16 cellular contexts compared by ENCODE assay signal in genomic region chr20:35326021-35326731, GRCh38. TPM values are rescaled to one million over a fixed set of nuclear protein-coding genes. Genes with fewer than 3 reads are reported as not detected.
DNase-seq lines count a peak whose midpoint lies in the region; ATAC-seq and TF ChIP-seq lines count a peak whose summit lies in the region.
"Had no signal": no experiment of that assay in that cellular context is flagged by ENCODE, and none has a peak within 500 bp of the region (broad histone marks: within the 10 kb centered on the region; RNA-seq: fewer than 3 reads in every experiment).

No MANE protein-coding gene starts in this region.

- H3K27me3 ChIP-seq in OCI-LY1 (ENCODE audit: insufficient read depth, low read length) = no peaks in the 10 kb centered on the region
- no peaks in the 10 kb centered on the region for H3K27me3 ChIP-seq in endodermal cell (ENCODE audit: control insufficient read depth, insufficient read depth, low read length, poor library complexity, severe bottlenecking)
- H3K27me3 ChIP-seq in skeletal muscle tissue (ENCODE audit: control insufficient read depth in 3 of 3, insufficient read depth in 3 of 3, low read length in 3 of 3) = no peaks in the 10 kb centered on the region
- H3K27me3 ChIP-seq in sigmoid colon = no peaks in the 10 kb centered on the region

- CTCF ChIA-PET in activated CD4-positive, alpha-beta memory T cell treated with anti-CD3 and anti-CD28 coated beads for 36 hours (lab: Charles Lee) = interaction anchor here (0.6 kb wide), 1 partner anchor 20 kb away, joined by 3 read pairs; no protein-coding TSS in a partner anchor
- CTCF ChIA-PET in activated CD4-positive, alpha-beta memory T cell treated with anti-CD3 and anti-CD28 coated beads, Interleukin-2, amount 10 ng/mL, durations not matched to agents 7 days and 5 days (lab: Charles Lee) = no interaction called here

- no peak for ATAC-seq in HG02642 (IDR thresholded peaks at IDR 0.05; ENCODE audit: poor library complexity, unreplicated experiment)
- ATAC-seq: activated CD4-positive, CD25-positive, alpha-beta regulatory T cell treated with anti-CD3 and anti-CD28 coated beads, Interleukin-2, amount 50 U/mL, for 24 hours had no signal

- H3K79me2 ChIP-seq in OCI-LY1 (ENCODE audit: insufficient read depth, low read length) = no peaks in the 10 kb centered on the region

- H3K9ac ChIP-seq in OCI-LY1 (ENCODE audit: low read length) (no peak overlapping the region), endodermal cell (ENCODE audit: extremely low read depth, low read length, poor library complexity, severe bottlenecking) (no peak overlapping the region), skeletal muscle tissue (ENCODE audit: low read depth in 1 of 3, low read length in 3 of 3) (peak overlapping the region in 1 of 3 donors; percentile 17)

- TF ChIP-seq CTCF in OCI-LY1 (IDR thresholded peaks at IDR 0.05; ENCODE audit: low read length) (no peak), endodermal cell (conservative IDR thresholded peaks at IDR 0.05) (no peak), sigmoid colon (IDR thresholded peaks at IDR 0.05) (no peak)

- H3K4me2 ChIP-seq in OCI-LY1 (ENCODE audit: low read length) = no peak overlapping the region

- H3F3A ChIP-seq in OCI-LY1 (ENCODE audit: insufficient read depth, low read length) = no peaks in the 10 kb centered on the region

- intact Hi-C loops in activated CD4-positive, alpha-beta memory T cell treated with anti-CD3 and anti-CD28 coated beads for 36 hours (cut with micrococcal nuclease) = no loop called here
- intact Hi-C loops in sigmoid colon (cut with DNase I) = no loop called here

- peaks cover 35% of the 10 kb centered on the region for H3K4me1 Mint-ChIP-seq in activated CD4-positive, alpha-beta memory T cell treated with anti-CD3 and anti-CD28 coated beads for 36 hours (ENCODE audit: low read depth)
- H3K4me1 Mint-ChIP-seq in activated CD4-positive, alpha-beta memory T cell treated with anti-CD3 and anti-CD28 coated beads, Interleukin-2, amount 10 ng/mL, durations not matched to agents 7 days and 5 days = peaks cover 14% of the 10 kb centered on the region
- peaks cover 14% of the 10 kb centered on the region for H3K4me1 Mint-ChIP-seq in endodermal cell

- WGBS in endodermal cell (ENCODE audit: insufficient coverage in 1 of 2, insufficient read length in 1 of 2), 2 experiments = 87 to 92% methylated on average over 11 of the region's 11 CpGs
- 78 to 81% methylated on average over 11 of the region's 11 CpGs for WGBS in sigmoid colon, 2 donors

- H3K9me3 ChIP-seq in OCI-LY1 (ENCODE audit: low read length) (no peaks in the 10 kb centered on the region), endodermal cell (ENCODE audit: control insufficient read depth, low read length) (no peaks in the 10 kb centered on the region), skeletal muscle tissue (ENCODE audit: control insufficient read depth in 3 of 3, low read length in 3 of 3) (no peaks in the 10 kb centered on the region), sigmoid colon (no peaks in the 10 kb centered on the region)
- H3K9me3 ChIP-seq: thoracic aorta had no signal

- H3K36me3 ChIP-seq in OCI-LY1 (ENCODE audit: insufficient read depth, low read length) = peaks cover 5% of the 10 kb centered on the region; the same call in 1 of the 2 replicates
- H3K36me3 ChIP-seq in endodermal cell (ENCODE audit: control insufficient read depth, insufficient read depth, low read length) = peaks cover 4% of the 10 kb centered on the region
- H3K36me3 ChIP-seq in skeletal muscle tissue (ENCODE audit: control insufficient read depth in 3 of 3, insufficient read depth in 3 of 3, low read length in 3 of 3) = peaks cover 0 to 6% (median 0%) of the 10 kb centered on the region in 3 donors
- H3K36me3 ChIP-seq in sigmoid colon = no peaks in the 10 kb centered on the region
- H3K36me3 ChIP-seq: thoracic aorta had no signal

- no peaks in the 10 kb centered on the region for H3K27me3 Mint-ChIP-seq in activated CD4-positive, alpha-beta memory T cell treated with anti-CD3 and anti-CD28 coated beads for 36 hours
- H3K27me3 Mint-ChIP-seq in activated CD4-positive, alpha-beta memory T cell treated with anti-CD3 and anti-CD28 coated beads, Interleukin-2, amount 10 ng/mL, durations not matched to agents 7 days and 5 days = no peaks in the 10 kb centered on the region
- no peaks in the 10 kb centered on the region for H3K27me3 Mint-ChIP-seq in endodermal cell (ENCODE audit: insufficient read depth)
- H3K27me3 Mint-ChIP-seq: activated naive CD4-positive, alpha-beta T cell treated with anti-CD3 and anti-CD28 coated beads, Interleukin-2, amount 50 U/mL, for 24 hours had no signal

- H4K20me1 ChIP-seq in OCI-LY1 (ENCODE audit: insufficient read depth, low read length) = no peaks in the 10 kb centered on the region

- POLR2A ChIA-PET in activated CD4-positive, alpha-beta memory T cell treated with anti-CD3 and anti-CD28 coated beads for 36 hours (lab: Charles Lee) = no interaction called here
- POLR2A ChIA-PET in activated CD4-positive, alpha-beta memory T cell treated with anti-CD3 and anti-CD28 coated beads, Interleukin-2, amount 10 ng/mL, durations not matched to agents 7 days and 5 days (lab: Charles Lee) = no interaction called here

- no peak overlapping the region for H3K4me3 Mint-ChIP-seq in activated CD4-positive, alpha-beta memory T cell treated with anti-CD3 and anti-CD28 coated beads for 36 hours
- H3K4me3 Mint-ChIP-seq in activated CD4-positive, alpha-beta memory T cell treated with anti-CD3 and anti-CD28 coated beads, Interleukin-2, amount 10 ng/mL, durations not matched to agents 7 days and 5 days = no peak overlapping the region
- no peak overlapping the region for H3K4me3 Mint-ChIP-seq in endodermal cell
- H3K4me3 Mint-ChIP-seq: activated naive CD4-positive, alpha-beta T cell treated with anti-CD3 and anti-CD28 coated beads, Interleukin-2, amount 50 U/mL, for 24 hours had no signal

- DNase-seq in activated CD4-positive, alpha-beta memory T cell treated with anti-CD3 and anti-CD28 coated beads for 36 hours = no peak
- no peak for DNase-seq in activated CD4-positive, alpha-beta memory T cell treated with anti-CD3 and anti-CD28 coated beads, Interleukin-2, amount 10 ng/mL, durations not matched to agents 7 days and 5 days
- DNase-seq in endodermal cell = no peak
- DNase-seq in sigmoid colon = no peak
- no peak for DNase-seq in activated effector memory CD4-positive, alpha-beta T cell treated with Interleukin-2 at 50 U/mL for 16 hours
- DNase-seq: cortex of kidney, NCI-H345, SHP77 had no signal

- no peaks in the 10 kb centered on the region for H3K36me3 Mint-ChIP-seq in activated CD4-positive, alpha-beta memory T cell treated with anti-CD3 and anti-CD28 coated beads for 36 hours
- H3K36me3 Mint-ChIP-seq in activated CD4-positive, alpha-beta memory T cell treated with anti-CD3 and anti-CD28 coated beads, Interleukin-2, amount 10 ng/mL, durations not matched to agents 7 days and 5 days (ENCODE audit: low read depth) = peaks cover 5% of the 10 kb centered on the region
- peaks cover 6% of the 10 kb centered on the region for H3K36me3 Mint-ChIP-seq in endodermal cell (ENCODE audit: low read depth)

- no peak for TF ChIP-seq POLR2A in sigmoid colon (IDR thresholded peaks at IDR 0.05)

- TF ChIP-seq EP300 in sigmoid colon (IDR thresholded peaks at IDR 0.05) = no peak

- H3K4me1 ChIP-seq in OCI-LY1 (ENCODE audit: insufficient read depth, low read length, severe bottlenecking) = peaks cover 38% of the 10 kb centered on the region
- peaks cover 7% of the 10 kb centered on the region for H3K4me1 ChIP-seq in endodermal cell (ENCODE audit: control insufficient read depth, insufficient read depth, low read length)
- peaks cover 8 to 19% (median 17%) of the 10 kb centered on the region in 3 donors for H3K4me1 ChIP-seq in skeletal muscle tissue (ENCODE audit: control insufficient read depth in 3 of 3, insufficient read depth in 3 of 3, low read length in 3 of 3)
- peaks cover 0 to 31% (median 21%) of the 10 kb centered on the region in 4 donors for H3K4me1 ChIP-seq in sigmoid colon

- no peak overlapping the region for H2AFZ ChIP-seq in OCI-LY1 (ENCODE audit: low read length)

- H3K4me3 ChIP-seq in OCI-LY1 (ENCODE audit: low read depth, low read length, poor library complexity, severe bottlenecking) (no peak overlapping the region), endodermal cell (ENCODE audit: low read length) (no peak overlapping the region), skeletal muscle tissue (ENCODE audit: low read length in 3 of 3) (no peak overlapping the region), sigmoid colon (no peak overlapping the region)
- H3K4me3 ChIP-seq: thoracic aorta had no signal

- peak overlapping the region; percentile 7 for H3K27ac Mint-ChIP-seq in activated CD4-positive, alpha-beta memory T cell treated with anti-CD3 and anti-CD28 coated beads for 36 hours
- no peak overlapping the region for H3K27ac Mint-ChIP-seq in activated CD4-positive, alpha-beta memory T cell treated with anti-CD3 and anti-CD28 coated beads, Interleukin-2, amount 10 ng/mL, durations not matched to agents 7 days and 5 days
- H3K27ac Mint-ChIP-seq in endodermal cell = no peak overlapping the region
- H3K27ac Mint-ChIP-seq: activated naive CD4-positive, alpha-beta T cell treated with anti-CD3 and anti-CD28 coated beads, Interleukin-2, amount 50 U/mL, for 24 hours had no signal

- no peaks in the 10 kb centered on the region for H3K9me3 Mint-ChIP-seq in activated CD4-positive, alpha-beta memory T cell treated with anti-CD3 and anti-CD28 coated beads for 36 hours
- H3K9me3 Mint-ChIP-seq in activated CD4-positive, alpha-beta memory T cell treated with anti-CD3 and anti-CD28 coated beads, Interleukin-2, amount 10 ng/mL, durations not matched to agents 7 days and 5 days = no peaks in the 10 kb centered on the region
- H3K9me3 Mint-ChIP-seq in endodermal cell = no peaks in the 10 kb centered on the region
- H3K9me3 Mint-ChIP-seq: activated naive CD4-positive, alpha-beta T cell treated with anti-CD3 and anti-CD28 coated beads, Interleukin-2, amount 50 U/mL, for 24 hours had no signal

- H3K27ac ChIP-seq in OCI-LY1 (ENCODE audit: low read depth, low read length, poor library complexity, severe bottlenecking) = peak overlapping the region; percentile 34
- H3K27ac ChIP-seq in endodermal cell (ENCODE audit: low read depth, low read length) = peak overlapping the region; percentile 88
- H3K27ac ChIP-seq in skeletal muscle tissue (ENCODE audit: low read depth, low read length) = peak overlapping the region; percentile 51
- H3K27ac ChIP-seq in sigmoid colon = peak overlapping the region in 1 of 4 donors; percentile 17
- H3K27ac ChIP-seq: thoracic aorta had no signal

- no peaks in the 10 kb centered on the region for H3K9me2 ChIP-seq in OCI-LY1 (ENCODE audit: low read depth, low read length)

RNA-seq across cellular contexts. Expression of gene FAM83C, which starts 34.0 kb away (rescaled TPM):
- total RNA-seq in activated CD4-positive, alpha-beta memory T cell treated with anti-CD3 and anti-CD28 coated beads for 36 hours = not detected
- not detected for total RNA-seq in activated CD4-positive, alpha-beta memory T cell treated with anti-CD3 and anti-CD28 coated beads, Interleukin-2, amount 10 ng/mL, durations not matched to agents 7 days and 5 days
- total RNA-seq in endodermal cell (not detected), skeletal muscle tissue (not detected), sigmoid colon (not detected)
- not detected for polyA plus RNA-seq in endodermal cell (2013, experiment 1 of 2)
- not detected for polyA plus RNA-seq in endodermal cell (2013, experiment 2 of 2)
- polyA plus RNA-seq in sigmoid colon = under 1 TPM in 2 of 3 donors, not detected in 1; under 0.01 to 0.03 TPM
- total RNA-seq: Daoy, posterior vena cava, thoracic aorta had no signal

RNA-seq across cellular contexts. Expression of gene EIF6, which starts 41.6 kb away (rescaled TPM):
- 100 to 1,000 TPM; 115 to 120 TPM for total RNA-seq in activated CD4-positive, alpha-beta memory T cell treated with anti-CD3 and anti-CD28 coated beads for 36 hours
- 10 to 100 TPM; 86.1 to 91.3 TPM for total RNA-seq in activated CD4-positive, alpha-beta memory T cell treated with anti-CD3 and anti-CD28 coated beads, Interleukin-2, amount 10 ng/mL, durations not matched to agents 7 days and 5 days
- total RNA-seq in endodermal cell (100 to 1,000 TPM; 127 to 132 TPM), skeletal muscle tissue (74.1 TPM), sigmoid colon (10 to 100 TPM; 61.9 to 71.3 (median 66.1) TPM)
- 91.6 TPM for polyA plus RNA-seq in endodermal cell (2013, experiment 1 of 2)
- polyA plus RNA-seq in endodermal cell (2013, experiment 2 of 2) = 82.7 TPM
- 100 to 1,000 TPM; 202 to 289 (median 228) TPM for polyA plus RNA-seq in sigmoid colon

RNA-seq across cellular contexts. Expression of gene MMP24OS, which starts 48.3 kb away (rescaled TPM):
- 10 to 100 TPM; 35.0 to 38.1 TPM for total RNA-seq in activated CD4-positive, alpha-beta memory T cell treated with anti-CD3 and anti-CD28 coated beads for 36 hours
- total RNA-seq in activated CD4-positive, alpha-beta memory T cell treated with anti-CD3 and anti-CD28 coated beads, Interleukin-2, amount 10 ng/mL, durations not matched to agents 7 days and 5 days = 10 to 100 TPM; 45.6 to 48.7 TPM
- total RNA-seq in endodermal cell (10 to 100 TPM; 32.2 to 38.8 TPM), skeletal muscle tissue (4.2 TPM), sigmoid colon (10 to 100 TPM; 23.2 to 39.8 (median 29.4) TPM)
- 46.0 TPM for polyA plus RNA-seq in endodermal cell (2013, experiment 1 of 2)
- 41.6 TPM for polyA plus RNA-seq in endodermal cell (2013, experiment 2 of 2)
- 100 to 1,000 TPM in 1 of 3 donors, 10 to 100 TPM in 2; 44.0 to 115 (median 97.3) TPM for polyA plus RNA-seq in sigmoid colon
